Comparison of ENCODE assay signal across 8 cellular contexts in the genomic region with DNA sequence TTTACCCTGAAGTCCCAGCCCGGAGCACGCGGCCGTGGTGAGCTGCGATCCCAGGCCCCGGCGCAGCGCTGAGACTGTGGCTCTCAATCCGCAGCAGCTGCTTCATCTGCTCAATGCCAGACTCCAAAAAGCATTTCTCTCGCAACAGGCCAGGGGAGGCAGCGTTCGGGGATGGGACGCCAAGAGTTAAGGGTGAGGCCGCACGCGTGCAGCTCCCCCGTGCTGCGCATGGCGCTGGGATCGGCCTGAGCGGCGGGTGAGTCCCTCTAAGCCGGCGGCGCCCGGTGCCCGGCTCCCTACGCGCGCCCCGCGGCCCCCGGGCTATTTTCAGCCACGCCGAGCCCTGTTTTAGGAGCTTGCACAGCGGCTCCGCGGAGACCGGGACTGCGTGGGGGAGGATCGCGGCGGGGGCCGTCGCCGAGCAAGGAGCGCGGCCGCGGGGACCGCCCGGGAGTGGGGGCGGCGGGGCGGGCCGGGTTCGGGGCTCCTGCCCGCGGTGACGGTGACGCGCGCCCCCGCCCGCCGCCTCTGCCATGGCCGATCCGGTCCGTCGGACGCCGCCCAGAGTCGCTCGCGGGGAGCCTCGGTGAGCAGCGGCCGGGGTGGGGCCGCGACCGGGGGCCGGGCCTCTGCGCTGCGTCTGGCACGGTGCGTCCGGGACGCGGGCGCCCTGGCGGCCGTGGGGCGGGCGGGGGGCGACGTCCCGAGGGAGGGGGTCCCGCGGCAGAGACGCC. TPM values are rescaled to one million over a fixed set of nuclear protein-coding genes. Genes with fewer than 3 reads are reported as not detected.
DNase-seq lines count a peak whose midpoint lies in the region; ATAC-seq and TF ChIP-seq lines count a peak whose summit lies in the region.
"Had no signal": no experiment of that assay in that cellular context is flagged by ENCODE, and none has a peak within 500 bp of the region (broad histone marks: within the 10 kb centered on the region; RNA-seq: fewer than 3 reads in every experiment).

No MANE protein-coding gene starts in this region.

- peak overlapping the region in 4 of 10 donors; percentile 31 to 57 (median 40) for H3K4me3 Mint-ChIP-seq in naive thymus-derived CD8-positive, alpha-beta T cell

- dilution Hi-C loops in IMR-90 (cut with HindIII; ENCODE audit: low sequenced_read_pairs, unreplicated experiment), result no loop called here

- no peak overlapping the region for H4K91ac ChIP-seq in IMR-90 (ENCODE audit: insufficient read depth, low read depth, low read length)

- no peaks in the 10 kb centered on the region for H3K36me3 ChIP-seq in IMR-90 (ENCODE audit: control insufficient read depth, insufficient read depth, low read length)

- H2BK5ac ChIP-seq in IMR-90 (ENCODE audit: low read depth, low read length, poor library complexity, severe bottlenecking), result no peak overlapping the region

- no peak overlapping the region for H2BK120ac ChIP-seq in IMR-90 (ENCODE audit: low read depth, low read length)

- H3K27me3 ChIP-seq in IMR-90 (ENCODE audit: control insufficient read depth, insufficient read depth, low read length) (peaks cover 70% of the 10 kb centered on the region), layer of hippocampus (ENCODE audit: control insufficient read depth, insufficient read depth, low read length) (peaks cover 2% of the 10 kb centered on the region)

- intact Hi-C loops in IMR-90 (cut with micrococcal nuclease), result no loop called here

- no peak overlapping the region for H3K9ac ChIP-seq in IMR-90 (ENCODE audit: low read depth, low read length)

- no peak overlapping the region for H3K27ac ChIP-seq in IMR-90 (ENCODE audit: insufficient read depth, low read length)
- H3K27ac ChIP-seq in layer of hippocampus (ENCODE audit: low read depth, low read length), result peak overlapping the region; percentile 10

- peaks cover 0 to 14% (median 8%) of the 10 kb centered on the region in 4 donors for H3K4me1 Mint-ChIP-seq in naive thymus-derived CD8-positive, alpha-beta T cell

- H3K23ac ChIP-seq in IMR-90 (ENCODE audit: low read depth, low read length), result no peak overlapping the region

- no peak for TF ChIP-seq CTCF in IMR-90 (conservative IDR thresholded peaks at IDR 0.05; ENCODE audit: low read depth, low read length)
- TF ChIP-seq CTCF in cardiac fibroblast (IDR thresholded peaks at IDR 0.05; ENCODE audit: low read depth, low read length), result no peak

- H3K9me1 ChIP-seq in IMR-90 (ENCODE audit: insufficient read depth, low read length), result no peaks in the 10 kb centered on the region

- peak; percentile 75 for ATAC-seq in IMR-90 (ENCODE audit: low read depth)
- ATAC-seq in naive thymus-derived CD8-positive, alpha-beta T cell, result no peak
- ATAC-seq in GM18907 (IDR thresholded peaks at IDR 0.05; ENCODE audit: unreplicated experiment), result no peak
- ATAC-seq in GM21737 (IDR thresholded peaks at IDR 0.05; ENCODE audit: unreplicated experiment), result no peak

- no peak overlapping the region for H4K5ac ChIP-seq in IMR-90 (ENCODE audit: low read depth, low read length)

- no peak for TF ChIP-seq POLR2A in IMR-90 (IDR thresholded peaks at IDR 0.05; ENCODE audit: low read depth, low read length)

- DNase-seq in IMR-90, result no peak
- DNase-seq in cardiac fibroblast (ENCODE audit: low read depth in 2 of 2), result peak; percentile 14 to 21
- DNase-seq in superior temporal gyrus (ENCODE audit: extremely low spot score), result peak; percentile 42
- DNase-seq in naive thymus-derived CD8-positive, alpha-beta T cell, result no peak

- no peak overlapping the region for H3K56ac ChIP-seq in IMR-90 (ENCODE audit: extremely low read depth, insufficient read depth, low read length)

- no peak overlapping the region for H3K27ac Mint-ChIP-seq in naive thymus-derived CD8-positive, alpha-beta T cell
- H3K27ac Mint-ChIP-seq: IgD-negative memory B cell had no signal

- H3K4me1 ChIP-seq in IMR-90 (ENCODE audit: control insufficient read depth, insufficient read depth, low read length), result no peaks in the 10 kb centered on the region

- H3K18ac ChIP-seq in IMR-90 (ENCODE audit: low read depth, low read length), result no peak overlapping the region

- H2AFZ ChIP-seq in IMR-90 (replicated peaks; ENCODE audit: low read length, poor library complexity), result peak overlapping the region; percentile 1

- no peak overlapping the region for H3K4ac ChIP-seq in IMR-90 (ENCODE audit: low read depth, low read length)

- no peaks in the 10 kb centered on the region for H3K79me1 ChIP-seq in IMR-90 (ENCODE audit: low read depth in 1 of 2, low read length in 2 of 2)

- no peak overlapping the region for H3K14ac ChIP-seq in IMR-90 (replicated peaks; ENCODE audit: low read depth, low read length)

- peak overlapping the region; percentile 6; the same call in 1 of the 2 replicates for H3K4me3 ChIP-seq in IMR-90 (ENCODE audit: insufficient read depth, low read depth, low read length)
- H3K4me3 ChIP-seq in cardiac fibroblast (replicated peaks in 1 of 2; ENCODE audit: low read depth in 2 of 2, low read length in 2 of 2), result peak overlapping the region; percentile 17 to 33

- peaks cover 4% of the 10 kb centered on the region; the same call in 1 of the 2 replicates for H3K9me3 ChIP-seq in IMR-90 (ENCODE audit: control insufficient read depth, insufficient read depth, low read length)

- no peak overlapping the region for H4K8ac ChIP-seq in IMR-90 (ENCODE audit: low read depth in 2 of 2, low read length in 2 of 2)

- BruUV-seq in IMR-90 (replicated peaks; lab: Mats Ljungman, UMichigan), result no TSS peak

- TF ChIP-seq RAD21 in IMR-90 (IDR thresholded peaks at IDR 0.05; ENCODE audit: low read length), result no peak

- 5% methylated on average over 17 of the region's 100 CpGs; no CpG with 5 or more reads in 1 of the 2 experiments for WGBS in IMR-90 (ENCODE audit: extremely low coverage in 2 of 2, insufficient read length in 1 of 2), 2 experiments

- no peak overlapping the region for H2BK15ac ChIP-seq in IMR-90 (ENCODE audit: low read depth, low read length)

- H4K20me1 ChIP-seq in IMR-90 (ENCODE audit: insufficient read depth, low read length), result no peaks in the 10 kb centered on the region

- H2AK5ac ChIP-seq in IMR-90 (ENCODE audit: low read depth, low read length), result no peak overlapping the region

- no peaks in the 10 kb centered on the region for H3K36me3 Mint-ChIP-seq in naive thymus-derived CD8-positive, alpha-beta T cell

- H2BK20ac ChIP-seq in IMR-90 (ENCODE audit: low read depth, low read length), result no peak overlapping the region

- H3K9me3 Mint-ChIP-seq in naive thymus-derived CD8-positive, alpha-beta T cell, result no peaks in the 10 kb centered on the region

- in situ Hi-C loops in IMR-90 (cut with MboI; ENCODE audit: low sequenced_read_pairs), result no loop called here

- POLR2A ChIA-PET in IMR-90 (lab: Charles Lee; ENCODE audit: unreplicated experiment), result no interaction called here
- POLR2A ChIA-PET in naive thymus-derived CD8-positive, alpha-beta T cell (lab: Charles Lee), result no interaction called here

- CTCF ChIA-PET in IMR-90 (lab: Yijun Ruan, JAX), result no interaction called here

- H3K27me3 Mint-ChIP-seq in naive thymus-derived CD8-positive, alpha-beta T cell, result peaks cover 30 to 85% (median 47%) of the 10 kb centered on the region in 5 donors

- peak overlapping the region; percentile 17; the same call in 1 of the 2 replicates for H3K4me2 ChIP-seq in IMR-90 (ENCODE audit: low read depth, low read length)

- peak overlapping the region; percentile 55 for H2AK9ac ChIP-seq in IMR-90 (replicated peaks; ENCODE audit: low read depth, low read length, poor library complexity)

TF ChIP-seq in IMR-90, 13 proteins besides CTCF, POLR2A, EP300 and RAD21 (continues in another document):
- TF ChIP-seq MXI1 (IDR thresholded peaks at IDR 0.05; ENCODE audit: borderline replicate concordance, low read depth, low read length) (no peak), RFX5 (IDR thresholded peaks at IDR 0.05; ENCODE audit: low read depth, low read length) (no peak), SMC3 (IDR thresholded peaks at IDR 0.05; ENCODE audit: low read depth, low read length) (no peak), MAFK (IDR thresholded peaks at IDR 0.05; ENCODE audit: low read depth, low read length) (no peak), CHD1 (IDR thresholded peaks at IDR 0.05; ENCODE audit: low read depth, low read length) (no peak), NFE2L2 (IDR thresholded peaks at IDR 0.05; ENCODE audit: low read depth, low read length) (no peak), BHLHE40 (IDR thresholded peaks at IDR 0.05; ENCODE audit: low read depth, low read length) (no peak), CEBPB (IDR thresholded peaks at IDR 0.05; ENCODE audit: low read depth, low read length) (no peak)
- TF ChIP-seq, protein P1, sequence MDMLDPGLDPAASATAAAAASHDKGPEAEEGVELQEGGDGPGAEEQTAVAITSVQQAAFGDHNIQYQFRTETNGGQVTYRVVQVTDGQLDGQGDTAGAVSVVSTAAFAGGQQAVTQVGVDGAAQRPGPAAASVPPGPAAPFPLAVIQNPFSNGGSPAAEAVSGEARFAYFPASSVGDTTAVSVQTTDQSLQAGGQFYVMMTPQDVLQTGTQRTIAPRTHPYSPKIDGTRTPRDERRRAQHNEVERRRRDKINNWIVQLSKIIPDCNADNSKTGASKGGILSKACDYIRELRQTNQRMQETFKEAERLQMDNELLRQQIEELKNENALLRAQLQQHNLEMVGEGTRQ (IDR thresholded peaks at IDR 0.05; ENCODE audit: low read depth, low read length), result no peak
- TF ChIP-seq, protein P2, sequence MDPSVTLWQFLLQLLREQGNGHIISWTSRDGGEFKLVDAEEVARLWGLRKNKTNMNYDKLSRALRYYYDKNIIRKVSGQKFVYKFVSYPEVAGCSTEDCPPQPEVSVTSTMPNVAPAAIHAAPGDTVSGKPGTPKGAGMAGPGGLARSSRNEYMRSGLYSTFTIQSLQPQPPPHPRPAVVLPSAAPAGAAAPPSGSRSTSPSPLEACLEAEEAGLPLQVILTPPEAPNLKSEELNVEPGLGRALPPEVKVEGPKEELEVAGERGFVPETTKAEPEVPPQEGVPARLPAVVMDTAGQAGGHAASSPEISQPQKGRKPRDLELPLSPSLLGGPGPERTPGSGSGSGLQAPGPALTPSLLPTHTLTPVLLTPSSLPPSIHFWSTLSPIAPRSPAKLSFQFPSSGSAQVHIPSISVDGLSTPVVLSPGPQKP (IDR thresholded peaks at IDR 0.05; ENCODE audit: borderline replicate concordance, low read depth, low read length), result no peak

RNA-seq across cellular contexts. Expression of gene JAKMIP3, which starts 29.4 kb away (rescaled TPM):
- total RNA-seq in IMR-90 (2012; rRNA removed), result under 0.01 TPM in 2 replicates
- 0.09 and 0.22 TPM in 2 replicates for polyA plus RNA-seq in IMR-90 (2012; rRNA removed)
- polyA plus RNA-seq in IMR-90 (2012; cell fraction: cytosol; rRNA removed), result 0.02 and 0.08 TPM in 2 replicates
- polyA plus RNA-seq in IMR-90 (2012; cell fraction: nucleus; rRNA removed; ENCODE audit: low replicate concordance), result 0.97 and 2.2 TPM in 2 replicates
- under 1 TPM; 0.16 TPM for total RNA-seq in naive thymus-derived CD8-positive, alpha-beta T cell
- under 1 TPM in 1 of 3 donors, not detected in 2; 0.07 TPM for polyA plus RNA-seq in naive thymus-derived CD8-positive, alpha-beta T cell
- polyA plus RNA-seq: IgD-negative memory B cell had no signal

RNA-seq across cellular contexts. Expression of gene BNIP3, which starts 54.6 kb away (rescaled TPM):
- 134 and 252 TPM in 2 replicates for total RNA-seq in IMR-90 (2012; rRNA removed)
- polyA plus RNA-seq in IMR-90 (2012; rRNA removed), result 181 and 211 TPM in 2 replicates
- 221 and 286 TPM in 2 replicates for polyA plus RNA-seq in IMR-90 (2012; cell fraction: cytosol; rRNA removed)
- 248 and 274 TPM in 2 replicates for polyA plus RNA-seq in IMR-90 (2012; cell fraction: nucleus; rRNA removed; ENCODE audit: low replicate concordance)
- 10 to 100 TPM; 36.4 to 42.1 TPM for total RNA-seq in naive thymus-derived CD8-positive, alpha-beta T cell
- polyA plus RNA-seq in naive thymus-derived CD8-positive, alpha-beta T cell, result 10 to 100 TPM; 30.8 to 38.9 (median 37.5) TPM

Comparison
In these comparisons a context has a peak if more than half of its experiments do, and no peak if none do; other contexts are left out.
1. DNase-seq: peak in cardiac fibroblast (2 of 2) and superior temporal gyrus (single experiment); none in IMR-90 (single experiment) and naive thymus-derived CD8-positive, alpha-beta T cell (0 of 10).